ENCODE assay signal across 1 cellular context in genomic region chr1:214605933-214606925, GRCh38. TPM values are rescaled to one million over a fixed set of nuclear protein-coding genes. Genes with fewer than 3 reads are reported as not detected.
"Had no signal": no experiment of that assay in that cellular context is flagged by ENCODE, and none has a peak within 500 bp of the region (broad histone marks: within the 10 kb centered on the region; RNA-seq: fewer than 3 reads in every experiment).

No MANE protein-coding gene starts in this region.

RNA-seq across cellular contexts. Expression of gene PTPN14, which starts 54.8 kb away (rescaled TPM):
- total RNA-seq: activated B cell treated with CpG ODN at 0.5 μM for 24 hours had no signal
